34 cellular contexts compared by ENCODE assay signal in genomic region chr6:170394980-170395379, GRCh38.
"Had no signal": no experiment of that assay in that cellular context is flagged by ENCODE, and none has a peak within 500 bp of the region (broad histone marks: within the 10 kb centered on the region; RNA-seq: fewer than 3 reads in every experiment).

No MANE protein-coding gene starts in this region.

- H3K27me3 ChIP-seq: MG63 had no signal

- H3K9me3 ChIP-seq: MG63 had no signal

- H3K4me3 ChIP-seq: MG63 had no signal

- H3K4me2 ChIP-seq: KMS-11 had no signal

- DNase-seq: Karpas-422, Kasumi-1, MG63, MM.1S, MV-4-11, NCI-H1048, NCI-H1092, NCI-H1092 treated with DMSO at 0.1 percent for 48 hours, NCI-H1105, NCI-H1105 treated with DMSO at 0.1 percent for 48 hours, NCI-H1417, NCI-H1417 treated with DMSO at 0.1 percent for 48 hours, NCI-H1436, NCI-H1436 treated with DMSO at 0.1 percent for 48 hours, NCI-H146, NCI-H1694, NCI-H1694 treated with DMSO at 0.1 percent for 48 hours, NCI-H187, NCI-H187 treated with DMSO at 0.1 percent for 48 hours, NCI-H1930, NCI-H2029, NCI-H2029 treated with DMSO at 0.1 percent for 48 hours, NCI-H2081, NCI-H2081 treated with DMSO at 0.1 percent for 48 hours, NCI-H2107, NCI-H2171, NCI-H2171 treated with DMSO at 0.1 percent for 48 hours, NCI-H2227 treated with DMSO at 0.1 percent for 48 hours, NCI-H226, NCI-H345, NCI-H446, NCI-H446 treated with DMSO at 0.1 percent for 48 hours, NCI-H510A had no signal

- H3K9ac ChIP-seq: KMS-11 had no signal

- H3K27ac ChIP-seq: KMS-11 had no signal
